Comparison of ENCODE assay signal across 8 cellular contexts in the genomic region with DNA sequence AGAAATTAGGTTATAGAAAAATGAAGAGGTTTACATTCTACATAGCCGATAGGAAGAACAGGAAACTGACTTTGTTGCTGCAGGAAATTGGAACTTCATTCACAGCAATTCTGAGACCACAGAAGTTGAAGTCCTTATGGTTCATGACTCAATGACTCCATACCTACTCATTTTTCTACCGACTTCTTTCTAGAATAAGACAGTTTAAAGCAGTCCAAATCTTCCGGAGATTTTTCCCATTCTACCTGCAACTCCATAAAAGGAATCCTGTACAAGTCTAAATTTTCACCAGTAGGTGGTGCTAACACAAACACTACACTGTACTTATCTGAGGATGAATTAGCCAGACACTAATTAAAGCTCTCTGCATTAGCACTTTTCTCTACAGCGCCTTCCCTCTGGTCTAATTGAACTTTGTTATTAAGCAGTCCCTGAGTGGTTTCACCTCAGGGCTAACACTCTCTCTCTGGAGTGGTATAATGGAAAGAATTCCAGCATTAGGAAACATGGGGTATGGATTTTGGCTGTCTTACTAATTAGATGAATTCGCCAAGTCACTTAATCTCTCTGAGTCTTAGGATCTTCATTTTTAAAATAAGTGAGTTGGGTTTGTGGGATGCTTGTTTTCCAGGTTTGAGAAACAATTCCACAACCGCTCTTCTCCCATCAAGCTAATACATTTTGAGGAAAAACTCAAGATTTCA.
DNase-seq lines count a peak whose midpoint lies in the region; ATAC-seq and TF ChIP-seq lines count a peak whose summit lies in the region.

No MANE protein-coding gene starts in this region.

- H3K9me2 ChIP-seq in Karpas-422 (replicated peaks; ENCODE audit: insufficient read depth, low read length) (no peaks in the 10 kb centered on the region), PC-3 (replicated peaks; ENCODE audit: low read length) (no peaks in the 10 kb centered on the region)

- intact Hi-C loops in PC-3 (cut with micrococcal nuclease) = loop anchor here (1.0 kb wide), 1 partner anchor 79 kb away; no protein-coding TSS in a partner anchor
- intact Hi-C loops in colonic mucosa (cut with DNase I) = loop anchor here (5.0 kb wide), 1 partner anchor 240 kb away; a partner anchor contains a TSS
- intact Hi-C loops in lower lobe of right lung (cut with DNase I) = loop anchor here (10.0 kb wide), 1 partner anchor 333 kb away; no protein-coding TSS in a partner anchor
- intact Hi-C loops in posterior vena cava (cut with DNase I) = no loop called here

- no peak overlapping the region for H3K4me3 ChIP-seq in Karpas-422 (ENCODE audit: low read length)
- no peak overlapping the region for H3K4me3 ChIP-seq in PC-3 (ENCODE audit: low read length)
- no peak overlapping the region for H3K4me3 ChIP-seq in colonic mucosa
- H3K4me3 ChIP-seq in lower lobe of right lung = no peak overlapping the region

- H3K4me2 ChIP-seq in Karpas-422 (ENCODE audit: low read depth, low read length, poor library complexity, severe bottlenecking) (no peak overlapping the region), PC-3 (ENCODE audit: low read length) (peak overlapping the region; percentile 16; the same call in 1 of the 2 replicates)

- POLR2A ChIA-PET in PC-3 (lab: Charles Lee; ENCODE audit: unreplicated experiment) = no interaction called here

- ATAC-seq in PC-3 = peak; percentile 9; the same call in 1 of the 2 replicates
- peak; percentile 68 to 84 for ATAC-seq in lower lobe of right lung
- no peak for ATAC-seq in GM19328 (IDR thresholded peaks at IDR 0.05; ENCODE audit: unreplicated experiment)

- H3K79me2 ChIP-seq in Karpas-422 (ENCODE audit: low read length) = no peaks in the 10 kb centered on the region
- no peaks in the 10 kb centered on the region for H3K79me2 ChIP-seq in PC-3 (ENCODE audit: low read length)

- TF ChIP-seq CTCF in PC-3 (conservative IDR thresholded peaks at IDR 0.05; ENCODE audit: low read depth, low read length) (peak; percentile 76), colonic mucosa (IDR thresholded peaks at IDR 0.05) (peak; percentile 76), lower lobe of right lung (IDR thresholded peaks at IDR 0.05) (peak; percentile 74)

- H3K9me3 ChIP-seq in Karpas-422 (ENCODE audit: low read length) (no peaks in the 10 kb centered on the region), PC-3 (ENCODE audit: low read length) (no peaks in the 10 kb centered on the region), colonic mucosa (no peaks in the 10 kb centered on the region), lower lobe of right lung (no peaks in the 10 kb centered on the region)

- H3F3A ChIP-seq in PC-3 (ENCODE audit: low read length, unreplicated experiment) = peaks cover 5% of the 10 kb centered on the region

- no peaks in the 10 kb centered on the region for H4K20me1 ChIP-seq in Karpas-422 (ENCODE audit: insufficient read depth, low read depth, low read length)
- H4K20me1 ChIP-seq in PC-3 (ENCODE audit: low read length) = no peaks in the 10 kb centered on the region

- no peak overlapping the region for H3K27ac ChIP-seq in Karpas-422 (ENCODE audit: low read length)
- no peak overlapping the region for H3K27ac ChIP-seq in PC-3 (ENCODE audit: low read length)
- H3K27ac ChIP-seq in colonic mucosa = no peak overlapping the region
- no peak overlapping the region for H3K27ac ChIP-seq in lower lobe of right lung

- BruUV-seq in PC-3 (replicated peaks; lab: Mats Ljungman, UMichigan) = no TSS peak

- H3K9ac ChIP-seq in Karpas-422 (ENCODE audit: low read length) (no peak overlapping the region), PC-3 (ENCODE audit: low read length) (no peak overlapping the region), colonic mucosa (ENCODE audit: low read depth in 2 of 2, low read length in 2 of 2) (no peak overlapping the region)

- DNase-seq in SIG-M5 treated with dmso at 0.1 percent for 504 hours (lab: John Stamatoyannopoulos, UW; ENCODE audit: unreplicated experiment) (peak; percentile 45), SIG-M5 (lab: John Stamatoyannopoulos, UW) (no peak), Karpas-422 (peak; percentile 76), PC-3 (peak; percentile 71), colonic mucosa (no peak), lower lobe of right lung (no peak), posterior vena cava (ENCODE audit: low spot score) (no peak)

- CTCF ChIA-PET in PC-3 (lab: Charles Lee) = interaction anchor here (0.6 to 1.3 kb wide), 3 partner anchors 92 to 329 kb away, joined by 4 to 5 read pairs (median 4); no protein-coding TSS in a partner anchor

- H2AFZ ChIP-seq in Karpas-422 (ENCODE audit: low read length) (no peak overlapping the region), PC-3 (ENCODE audit: low read length) (peak overlapping the region; percentile 43; the same call in 1 of the 2 replicates)

- no peaks in the 10 kb centered on the region for H3K36me3 ChIP-seq in Karpas-422 (ENCODE audit: insufficient read depth, low read length)
- H3K36me3 ChIP-seq in PC-3 (ENCODE audit: low read depth, low read length) = no peaks in the 10 kb centered on the region
- no peaks in the 10 kb centered on the region for H3K36me3 ChIP-seq in colonic mucosa
- no peaks in the 10 kb centered on the region for H3K36me3 ChIP-seq in lower lobe of right lung

- H3K4me1 ChIP-seq in Karpas-422 (ENCODE audit: low read length) (peaks cover 6% of the 10 kb centered on the region; the same call in 1 of the 2 replicates), PC-3 (ENCODE audit: insufficient read depth, low read length) (peaks cover 46% of the 10 kb centered on the region), colonic mucosa (no peaks in the 10 kb centered on the region), lower lobe of right lung (peaks cover 22% of the 10 kb centered on the region)

- H3K27me3 ChIP-seq in Karpas-422 (ENCODE audit: low read length) (no peaks in the 10 kb centered on the region; the same call in 1 of the 2 replicates), PC-3 (ENCODE audit: low read length) (no peaks in the 10 kb centered on the region), colonic mucosa (no peaks in the 10 kb centered on the region), lower lobe of right lung (ENCODE audit: low read depth) (no peaks in the 10 kb centered on the region)

Comparison
In these comparisons a context has a peak if more than half of its experiments do, and no peak if none do; other contexts are left out.
1. DNase-seq: peak in SIG-M5 treated with dmso at 0.1 percent for 504 hours (single experiment), Karpas-422 (single experiment) and PC-3 (single experiment); none in SIG-M5 (single experiment), colonic mucosa (single experiment), lower lobe of right lung (single experiment) and posterior vena cava (single experiment).
2. intact Hi-C loops: an anchor here in PC-3 (1.0 kb wide), colonic mucosa (5.0 kb wide) and lower lobe of right lung (10.0 kb wide); none called in posterior vena cava.
3. Peak in every context shown above with its lines, with median percentiles within 50 percentile points of each other: CTCF ChIP-seq.